In genomic region chr17:31418773-31419350, GRCh38 we compare ENCODE assay signal across 20 cellular contexts.
"Had no signal": no experiment of that assay in that cellular context is flagged by ENCODE, and none has a peak within 500 bp of the region (broad histone marks: within the 10 kb centered on the region; RNA-seq: fewer than 3 reads in every experiment).

No MANE protein-coding gene starts in this region.

- H3K27ac ChIP-seq: esophagus squamous epithelium, right atrium auricular region, SK-N-MC had no signal

- DNase-seq: activated B cell treated with CpG ODN at 0.5 μM for 24 hours; activated CD4-positive, alpha-beta memory T cell treated with anti-CD3 and anti-CD28 coated beads for 36 hours; activated CD4-positive, alpha-beta T cell treated with anti-CD3 and anti-CD28 coated beads for 4 hours; activated naive CD8-positive, alpha-beta T cell treated with anti-CD3 and anti-CD28 coated beads for 36 hours; activated T-cell treated with anti-CD3 and anti-CD28 coated beads for 4 hours; effector memory CD8-positive, alpha-beta T cell; esophagus squamous epithelium; hippocampal formation; stimulated activated CD4-positive, alpha-beta T cell treated with anti-CD3 and anti-CD28 coated beads, Interleukin-12 subunit alpha, Interleukin-12 subunit beta, amount 100 ng/mL, for 4 hours; stimulated activated CD4-positive, alpha-beta T cell treated with anti-CD3 and anti-CD28 coated beads, Interleukin-1b, Interleukin-23, amount 100 ng/mL, for 48 hours; stimulated activated CD8-positive, alpha-beta memory T cell treated with anti-CD3 and anti-CD28 coated beads, Interleukin-4, amount 100 ng/mL, for 48 hours; stimulated activated naive CD4-positive, alpha-beta T cell; trophoblast cell had no signal

- H3K9me3 Mint-ChIP-seq: central memory CD8-positive, alpha-beta T cell; natural killer cell treated with Interleukin-12 subunit alpha and Interleukin-12 subunit beta and Interleukin-15 and Interleukin-18, amount 100 ng/mL, for 72 hours had no signal

- H3K4me3 Mint-ChIP-seq: activated B cell treated with CpG ODN at 0.5 μM for 24 hours; activated CD4-positive, alpha-beta memory T cell treated with anti-CD3 and anti-CD28 coated beads for 36 hours; activated naive CD8-positive, alpha-beta T cell treated with anti-CD3 and anti-CD28 coated beads for 36 hours; brain; central memory CD8-positive, alpha-beta T cell; dendritic cell treated with granulocyte-macrophage colony-stimulating factor and Interleukin-4, amounts not matched to agents 40 ng/mL and 50 ng/mL, for 4 days; effector memory CD8-positive, alpha-beta T cell; natural killer cell treated with Interleukin-12 subunit alpha and Interleukin-12 subunit beta and Interleukin-15 and Interleukin-18, amount 100 ng/mL, for 72 hours had no signal

- H3K9me3 ChIP-seq: esophagus squamous epithelium had no signal

- H3K4me1 ChIP-seq: esophagus squamous epithelium had no signal

- H3K36me3 Mint-ChIP-seq: activated CD4-positive, alpha-beta memory T cell treated with anti-CD3 and anti-CD28 coated beads for 36 hours; activated naive CD8-positive, alpha-beta T cell treated with anti-CD3 and anti-CD28 coated beads for 36 hours had no signal

- H3K36me3 ChIP-seq: esophagus squamous epithelium, right atrium auricular region had no signal

- H3K27me3 Mint-ChIP-seq: activated CD4-positive, alpha-beta memory T cell treated with anti-CD3 and anti-CD28 coated beads for 36 hours; activated naive CD8-positive, alpha-beta T cell treated with anti-CD3 and anti-CD28 coated beads for 36 hours had no signal

- H3K27ac Mint-ChIP-seq: activated B cell treated with CpG ODN at 0.5 μM for 24 hours; activated CD4-positive, alpha-beta memory T cell treated with anti-CD3 and anti-CD28 coated beads for 36 hours; activated naive CD8-positive, alpha-beta T cell treated with anti-CD3 and anti-CD28 coated beads for 36 hours; brain; dendritic cell treated with granulocyte-macrophage colony-stimulating factor and Interleukin-4, amounts not matched to agents 40 ng/mL and 50 ng/mL, for 4 days; effector memory CD8-positive, alpha-beta T cell; natural killer cell treated with Interleukin-12 subunit alpha and Interleukin-12 subunit beta and Interleukin-15 and Interleukin-18, amount 100 ng/mL, for 72 hours had no signal

- H3K4me3 ChIP-seq: esophagus squamous epithelium, lung, right atrium auricular region, SK-N-MC had no signal

- H3K27me3 ChIP-seq: right atrium auricular region had no signal

- H3K4me1 Mint-ChIP-seq: activated naive CD8-positive, alpha-beta T cell treated with anti-CD3 and anti-CD28 coated beads for 36 hours; central memory CD8-positive, alpha-beta T cell had no signal
